25 cellular contexts compared by ENCODE assay signal in genomic region chr20:39170896-39171463, GRCh38.
"Had no signal": no experiment of that assay in that cellular context is flagged by ENCODE, and none has a peak within 500 bp of the region (broad histone marks: within the 10 kb centered on the region; RNA-seq: fewer than 3 reads in every experiment).

No MANE protein-coding gene starts in this region.

- ATAC-seq: effector memory CD8-positive, alpha-beta T cell; esophagus mucosa; gastrocnemius medialis; heart right ventricle; left cardiac atrium; left lung; left ventricle myocardium superior; lower lobe of right lung; mucosa of descending colon had no signal

- H3K36me3 ChIP-seq: esophagus squamous epithelium, gastrocnemius medialis, heart right ventricle, left lung, lower lobe of right lung had no signal

- H3K4me3 ChIP-seq: coronary artery, esophagus squamous epithelium, gastrocnemius medialis, heart right ventricle, left lung, lower lobe of right lung, mucosa of descending colon had no signal

- DNase-seq: effector CD8-positive, alpha-beta T cell; effector memory CD8-positive, alpha-beta T cell; endodermal cell; erythroblast; esophagus squamous epithelium; foreskin fibroblast; foreskin melanocyte; gastrocnemius medialis; glutamatergic neuron; head of caudate nucleus; heart right ventricle; hippocampal formation; left cardiac atrium; left lung; left ventricle myocardium superior; lower lobe of right lung; mesenchymal stem cell; mucosa of descending colon had no signal

- H3K4me1 ChIP-seq: esophagus squamous epithelium, gastrocnemius medialis, heart right ventricle, left lung, lower lobe of right lung had no signal

- FAIRE-seq: colon, endometrium, islet of Langerhans, keratinocyte had no signal

- H3K27ac ChIP-seq: coronary artery, epithelial cell of prostate, esophagus squamous epithelium, gastrocnemius medialis, heart right ventricle, left lung, lower lobe of right lung had no signal

- H3K9me3 ChIP-seq: esophagus squamous epithelium, gastrocnemius medialis, heart right ventricle, left lung, lower lobe of right lung, mucosa of descending colon had no signal

- H3K27me3 ChIP-seq: gastrocnemius medialis, left lung had no signal
